In the genomic region with DNA sequence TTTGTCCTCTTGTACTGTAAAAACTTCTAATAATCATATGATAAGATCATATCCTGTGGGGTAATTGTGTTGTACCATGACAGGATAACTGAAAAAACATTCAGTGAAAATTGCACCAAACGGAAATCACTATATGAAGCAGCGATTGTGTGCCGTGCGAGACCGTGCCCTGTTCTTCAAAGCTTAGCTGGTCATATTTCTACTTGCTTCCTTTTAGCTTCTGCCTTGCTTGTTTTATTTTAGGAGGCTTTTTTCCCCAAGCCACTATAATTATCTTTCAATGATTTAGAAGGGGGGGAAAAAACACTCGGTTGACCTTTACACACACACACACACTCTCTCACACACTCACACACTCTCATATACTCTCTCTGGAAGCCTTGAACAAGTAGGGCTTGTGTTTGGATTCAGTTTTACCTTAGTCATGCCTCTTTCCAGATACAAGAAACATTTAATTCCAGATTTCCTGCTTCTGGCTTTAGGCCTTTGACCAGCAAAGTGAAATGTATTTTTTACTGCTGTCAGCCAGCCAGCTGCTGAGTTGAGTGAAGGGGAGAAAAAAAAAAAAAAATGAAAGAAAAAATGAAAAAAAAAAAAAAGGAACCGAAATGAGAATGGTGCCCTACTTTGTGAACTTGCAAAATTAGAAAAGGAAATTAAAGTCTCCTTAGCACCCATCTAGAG, we compare ENCODE assay signal across 7 cellular contexts.
DNase-seq lines count a peak whose midpoint lies in the region; ATAC-seq, FAIRE-seq and TF ChIP-seq lines count a peak whose summit lies in the region.

No MANE protein-coding gene starts in this region.

- POLR2A ChIA-PET in naive thymus-derived CD8-positive, alpha-beta T cell (lab: Charles Lee): interaction anchor here (0.5 kb wide), 1 partner anchor 51 kb away, joined by 3 read pairs; no protein-coding TSS in a partner anchor

- peaks cover 14 to 67% (median 36%) of the 10 kb centered on the region in 4 donors for H3K4me1 Mint-ChIP-seq in naive thymus-derived CD8-positive, alpha-beta T cell

- peak overlapping the region; percentile 9 for H3K4me3 ChIP-seq in effector memory CD4-positive, alpha-beta T cell (ENCODE audit: insufficient read depth, low read depth, low read length, poor library complexity, severe bottlenecking)

- H3K9me3 ChIP-seq in effector memory CD4-positive, alpha-beta T cell (ENCODE audit: control insufficient read depth, low read length): no peaks in the 10 kb centered on the region

- TF ChIP-seq CTCF in omental fat pad (IDR thresholded peaks at IDR 0.05): no peak

- peaks cover 0 to 6% (median 0%) of the 10 kb centered on the region in 9 donors for H3K9me3 Mint-ChIP-seq in naive thymus-derived CD8-positive, alpha-beta T cell

- peak overlapping the region; percentile 20 to 90 (median 80) for H3K27ac Mint-ChIP-seq in naive thymus-derived CD8-positive, alpha-beta T cell

- H3K27ac ChIP-seq in effector memory CD4-positive, alpha-beta T cell (ENCODE audit: insufficient read depth, low read length, poor library complexity, severe bottlenecking): peak overlapping the region; percentile 59

- H3K27me3 Mint-ChIP-seq in naive thymus-derived CD8-positive, alpha-beta T cell: no peaks in the 10 kb centered on the region

- H3K27me3 ChIP-seq in effector memory CD4-positive, alpha-beta T cell (replicated peaks; ENCODE audit: control insufficient read depth, insufficient read depth, low read length, poor library complexity, severe bottlenecking): no peaks in the 10 kb centered on the region

- DNase-seq in T follicular helper cell (ENCODE audit: low read depth): peak; percentile 20
- peak in 2 of 3 donors; percentile 15 to 18 for DNase-seq in effector memory CD4-positive, alpha-beta T cell
- DNase-seq in naive thymus-derived CD8-positive, alpha-beta T cell: peak in 3 of 10 donors; percentile 32 to 51 (median 45)
- DNase-seq in omental fat pad (ENCODE audit: low spot score): no peak
- DNase-seq in HTR-8/SVneo (ENCODE audit: insufficient read length, low spot score): no peak

- peak overlapping the region; percentile 40 to 81 (median 54) for H3K4me3 Mint-ChIP-seq in naive thymus-derived CD8-positive, alpha-beta T cell

- H3K36me3 ChIP-seq in effector memory CD4-positive, alpha-beta T cell (ENCODE audit: control insufficient read depth, insufficient read depth, low read length): peaks cover 28% of the 10 kb centered on the region

- peaks cover 28% of the 10 kb centered on the region for H3K4me1 ChIP-seq in effector memory CD4-positive, alpha-beta T cell (ENCODE audit: control insufficient read depth, insufficient read depth, low read length, poor library complexity, severe bottlenecking)

- peak; percentile 50 for ATAC-seq in GM18909 (IDR thresholded peaks at IDR 0.05; ENCODE audit: poor library complexity, unreplicated experiment)
- peak; percentile 42 for ATAC-seq in HG02973 (IDR thresholded peaks at IDR 0.05; ENCODE audit: unreplicated experiment)
- peak; percentile 76 to 84 for ATAC-seq in naive thymus-derived CD8-positive, alpha-beta T cell
- no peak for ATAC-seq in omental fat pad (ENCODE audit: low FRiP score)

- peaks cover 7 to 26% (median 20%) of the 10 kb centered on the region in 3 donors for H3K36me3 Mint-ChIP-seq in naive thymus-derived CD8-positive, alpha-beta T cell

- no peak for FAIRE-seq in HTR-8/SVneo (lab: Jason Lieb, UNC)

Comparison
In these comparisons a context has a peak if more than half of its experiments do, and no peak if none do; other contexts are left out.
1. DNase-seq: peak in T follicular helper cell (single experiment) and effector memory CD4-positive, alpha-beta T cell (2 of 3); none in omental fat pad (single experiment) and HTR-8/SVneo (single experiment).